Comparison of ENCODE assay signal across 1 cellular context in the genomic region with DNA sequence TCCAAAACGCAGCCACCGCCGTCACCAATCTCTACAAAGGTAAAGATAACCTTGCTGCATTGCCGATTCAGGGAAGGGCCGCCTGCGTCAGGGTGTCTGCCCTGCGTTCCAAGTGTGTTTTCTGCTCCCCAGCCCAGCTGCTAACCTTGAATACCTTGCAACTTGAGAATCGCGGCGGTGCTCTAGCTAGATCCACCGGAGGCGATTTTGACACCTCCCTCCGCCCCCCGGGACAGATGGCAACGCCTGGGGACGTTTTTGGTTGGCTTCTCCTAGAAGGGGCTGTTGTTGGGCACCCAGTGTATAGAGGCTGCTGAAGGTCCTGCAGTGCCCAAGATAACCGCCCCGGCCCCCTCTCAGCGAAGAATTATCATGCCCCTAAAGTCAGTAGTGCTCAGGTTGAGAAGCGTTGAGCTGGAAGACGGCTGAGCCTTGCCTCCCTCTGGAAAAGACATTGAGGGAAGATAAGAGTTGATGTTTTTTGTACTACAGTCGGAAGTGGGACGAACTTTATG.
A peak's percentile ranks its signal among the peaks of the same experiment; 100 is the strongest.
TF ChIP-seq lines count a peak whose summit lies in the region.

No MANE protein-coding gene starts in this region.

TF ChIP-seq in K562, 482 proteins besides CTCF, POLR2A, EP300 and RAD21 (continued from another document):
- TF ChIP-seq, protein P1, sequence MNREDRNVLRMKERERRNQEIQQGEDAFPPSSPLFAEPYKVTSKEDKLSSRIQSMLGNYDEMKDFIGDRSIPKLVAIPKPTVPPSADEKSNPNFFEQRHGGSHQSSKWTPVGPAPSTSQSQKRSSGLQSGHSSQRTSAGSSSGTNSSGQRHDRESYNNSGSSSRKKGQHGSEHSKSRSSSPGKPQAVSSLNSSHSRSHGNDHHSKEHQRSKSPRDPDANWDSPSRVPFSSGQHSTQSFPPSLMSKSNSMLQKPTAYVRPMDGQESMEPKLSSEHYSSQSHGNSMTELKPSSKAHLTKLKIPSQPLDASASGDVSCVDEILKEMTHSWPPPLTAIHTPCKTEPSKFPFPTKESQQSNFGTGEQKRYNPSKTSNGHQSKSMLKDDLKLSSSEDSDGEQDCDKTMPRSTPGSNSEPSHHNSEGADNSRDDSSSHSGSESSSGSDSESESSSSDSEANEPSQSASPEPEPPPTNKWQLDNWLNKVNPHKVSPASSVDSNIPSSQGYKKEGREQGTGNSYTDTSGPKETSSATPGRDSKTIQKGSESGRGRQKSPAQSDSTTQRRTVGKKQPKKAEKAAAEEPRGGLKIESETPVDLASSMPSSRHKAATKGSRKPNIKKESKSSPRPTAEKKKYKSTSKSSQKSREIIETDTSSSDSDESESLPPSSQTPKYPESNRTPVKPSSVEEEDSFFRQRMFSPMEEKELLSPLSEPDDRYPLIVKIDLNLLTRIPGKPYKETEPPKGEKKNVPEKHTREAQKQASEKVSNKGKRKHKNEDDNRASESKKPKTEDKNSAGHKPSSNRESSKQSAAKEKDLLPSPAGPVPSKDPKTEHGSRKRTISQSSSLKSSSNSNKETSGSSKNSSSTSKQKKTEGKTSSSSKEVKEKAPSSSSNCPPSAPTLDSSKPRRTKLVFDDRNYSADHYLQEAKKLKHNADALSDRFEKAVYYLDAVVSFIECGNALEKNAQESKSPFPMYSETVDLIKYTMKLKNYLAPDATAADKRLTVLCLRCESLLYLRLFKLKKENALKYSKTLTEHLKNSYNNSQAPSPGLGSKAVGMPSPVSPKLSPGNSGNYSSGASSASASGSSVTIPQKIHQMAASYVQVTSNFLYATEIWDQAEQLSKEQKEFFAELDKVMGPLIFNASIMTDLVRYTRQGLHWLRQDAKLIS (CRISPR knock-in tag; IDR thresholded peaks at IDR 0.05): peak; percentile 59; the same call in 1 of the 2 replicates
- TF ChIP-seq ZFPM2 (CRISPR knock-in tag; IDR thresholded peaks at IDR 0.05) (no peak), ZSCAN32 (CRISPR knock-in tag; IDR thresholded peaks at IDR 0.05) (no peak), MIER1 (IDR thresholded peaks at IDR 0.05; ENCODE audit: low read depth) (no peak), RBBP5 (IDR thresholded peaks at IDR 0.05; ENCODE audit: borderline replicate concordance, insufficient read depth, low read length, poor library complexity, severe bottlenecking) (peak; percentile 69), SAP30 (IDR thresholded peaks at IDR 0.05; ENCODE audit: borderline replicate concordance, insufficient read depth, low read depth, low read length, poor library complexity, severe bottlenecking) (peak; percentile 50), NRF1 (conservative IDR thresholded peaks at IDR 0.05 in 1 of 2, IDR thresholded peaks at IDR 0.05 in 1 of 2) (0 out of 4 replicates have a peak, but pooled peaks of 1 of the 2 experiments have one; percentile 10), KLF6 (CRISPR knock-in tag; IDR thresholded peaks at IDR 0.05; ENCODE audit: borderline replicate concordance) (no peak), CCAR2 (IDR thresholded peaks at IDR 0.05; ENCODE audit: low read depth, low read length) (no peak), XRCC3 (IDR thresholded peaks at IDR 0.05) (no peak), ATF1 (CRISPR knock-in tag; IDR thresholded peaks at IDR 0.05) (no peak), ATF1 (tag; IDR thresholded peaks at IDR 0.05) (0 out of 2 replicates have a peak, but pooled peaks have one; percentile 8), HMGN3 (IDR thresholded peaks at IDR 0.05; ENCODE audit: borderline replicate concordance, extremely low read depth, insufficient read length, low read depth, low read length) (no peak)
- TF ChIP-seq, protein P2, sequence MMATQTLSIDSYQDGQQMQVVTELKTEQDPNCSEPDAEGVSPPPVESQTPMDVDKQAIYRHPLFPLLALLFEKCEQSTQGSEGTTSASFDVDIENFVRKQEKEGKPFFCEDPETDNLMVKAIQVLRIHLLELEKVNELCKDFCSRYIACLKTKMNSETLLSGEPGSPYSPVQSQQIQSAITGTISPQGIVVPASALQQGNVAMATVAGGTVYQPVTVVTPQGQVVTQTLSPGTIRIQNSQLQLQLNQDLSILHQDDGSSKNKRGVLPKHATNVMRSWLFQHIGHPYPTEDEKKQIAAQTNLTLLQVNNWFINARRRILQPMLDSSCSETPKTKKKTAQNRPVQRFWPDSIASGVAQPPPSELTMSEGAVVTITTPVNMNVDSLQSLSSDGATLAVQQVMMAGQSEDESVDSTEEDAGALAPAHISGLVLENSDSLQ (IDR thresholded peaks at IDR 0.05): no peak
- TF ChIP-seq, protein P3, sequence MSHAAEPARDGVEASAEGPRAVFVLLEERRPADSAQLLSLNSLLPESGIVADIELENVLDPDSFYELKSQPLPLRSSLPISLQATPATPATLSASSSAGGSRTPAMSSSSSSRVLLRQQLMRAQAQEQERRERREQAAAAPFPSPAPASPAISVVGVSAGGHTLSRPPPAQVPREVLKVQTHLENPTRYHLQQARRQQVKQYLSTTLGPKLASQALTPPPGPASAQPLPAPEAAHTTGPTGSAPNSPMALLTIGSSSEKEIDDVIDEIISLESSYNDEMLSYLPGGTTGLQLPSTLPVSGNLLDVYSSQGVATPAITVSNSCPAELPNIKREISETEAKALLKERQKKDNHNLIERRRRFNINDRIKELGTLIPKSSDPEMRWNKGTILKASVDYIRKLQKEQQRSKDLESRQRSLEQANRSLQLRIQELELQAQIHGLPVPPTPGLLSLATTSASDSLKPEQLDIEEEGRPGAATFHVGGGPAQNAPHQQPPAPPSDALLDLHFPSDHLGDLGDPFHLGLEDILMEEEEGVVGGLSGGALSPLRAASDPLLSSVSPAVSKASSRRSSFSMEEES (CRISPR knock-in tag; IDR thresholded peaks at IDR 0.05): no peak
- TF ChIP-seq, protein P4, sequence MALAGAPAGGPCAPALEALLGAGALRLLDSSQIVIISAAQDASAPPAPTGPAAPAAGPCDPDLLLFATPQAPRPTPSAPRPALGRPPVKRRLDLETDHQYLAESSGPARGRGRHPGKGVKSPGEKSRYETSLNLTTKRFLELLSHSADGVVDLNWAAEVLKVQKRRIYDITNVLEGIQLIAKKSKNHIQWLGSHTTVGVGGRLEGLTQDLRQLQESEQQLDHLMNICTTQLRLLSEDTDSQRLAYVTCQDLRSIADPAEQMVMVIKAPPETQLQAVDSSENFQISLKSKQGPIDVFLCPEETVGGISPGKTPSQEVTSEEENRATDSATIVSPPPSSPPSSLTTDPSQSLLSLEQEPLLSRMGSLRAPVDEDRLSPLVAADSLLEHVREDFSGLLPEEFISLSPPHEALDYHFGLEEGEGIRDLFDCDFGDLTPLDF (CRISPR knock-in tag; IDR thresholded peaks at IDR 0.05): 0 out of 2 replicates have a peak, but pooled peaks have one; percentile 32
